Comparison of ENCODE assay signal across 15 cellular contexts in the genomic region with DNA sequence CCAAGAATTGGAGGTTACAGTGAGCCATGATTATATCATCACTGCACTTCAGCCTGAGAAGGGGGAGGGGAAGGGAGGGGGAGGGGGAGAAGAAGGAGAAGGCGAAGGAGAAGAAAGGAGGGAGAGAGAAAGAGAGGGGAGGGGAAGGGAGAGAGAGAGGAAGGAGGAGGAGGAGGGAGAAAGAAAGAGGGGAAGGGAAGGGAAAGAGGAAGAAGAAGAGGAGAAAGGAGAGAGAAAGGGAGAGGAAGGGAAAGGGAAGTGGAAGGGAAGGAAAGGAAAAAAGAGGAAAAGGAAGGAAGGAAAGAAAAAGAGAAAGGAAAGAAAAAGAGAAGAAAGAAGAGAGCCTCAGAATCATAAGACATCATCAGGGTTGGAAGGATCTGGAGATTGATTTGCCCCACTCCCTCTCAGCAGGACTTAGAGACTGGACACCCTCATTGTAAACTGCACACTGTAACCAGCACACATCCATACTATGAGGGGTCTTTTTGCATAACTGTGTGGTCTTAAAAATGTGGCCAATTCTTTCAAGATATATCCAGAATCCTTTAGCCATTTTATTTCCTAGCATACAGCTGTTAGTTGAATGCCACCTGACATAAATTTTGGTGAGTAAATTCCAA.
"Had no signal": no experiment of that assay in that cellular context is flagged by ENCODE, and none has a peak within 500 bp of the region (broad histone marks: within the 10 kb centered on the region; RNA-seq: fewer than 3 reads in every experiment).

No MANE protein-coding gene starts in this region.

- DNase-seq: activated B cell treated with CpG ODN at 0.5 μM for 24 hours; activated CD4-positive, alpha-beta memory T cell treated with anti-CD3 and anti-CD28 coated beads for 36 hours; activated CD4-positive, alpha-beta T cell treated with anti-CD3 and anti-CD28 coated beads for 4 hours; activated CD8-positive, alpha-beta memory T cell treated with anti-CD3 and anti-CD28 coated beads, Interleukin-2, amount 10 ng/mL, durations not matched to agents 7 days and 5 days; dermis blood vessel endothelial cell; foreskin fibroblast; hippocampal formation; midbrain; stimulated activated CD8-positive, alpha-beta memory T cell treated with anti-CD3 and anti-CD28 coated beads, Interleukin-4, amount 100 ng/mL, for 48 hours; stimulated activated naive CD4-positive, alpha-beta T cell had no signal

- H3K9me3 ChIP-seq: tibial nerve had no signal

- H3K4me3 ChIP-seq: cardiac muscle cell, tibial nerve had no signal

- FAIRE-seq: keratinocyte, TTC549, urothelium cell line had no signal

- H3K27me3 ChIP-seq: tibial nerve had no signal

- ATAC-seq: activated CD8-positive, alpha-beta memory T cell treated with anti-CD3 and anti-CD28 coated beads, Interleukin-2, amount 10 ng/mL, durations not matched to agents 7 days and 5 days had no signal

- H3K36me3 ChIP-seq: cardiac muscle cell, tibial nerve had no signal

- H3K27ac ChIP-seq: cardiac muscle cell, tibial nerve had no signal
